In genomic region chr3:170144437-170144843, GRCh38 we compare ENCODE assay signal across 8 cellular contexts. TPM values are rescaled to one million over a fixed set of nuclear protein-coding genes. Genes with fewer than 3 reads are reported as not detected.
A peak's percentile ranks its signal among the peaks of the same experiment; 100 is the strongest.
DNase-seq lines count a peak whose midpoint lies in the region; ATAC-seq, FAIRE-seq and TF ChIP-seq lines count a peak whose summit lies in the region.
"Had no signal": no experiment of that assay in that cellular context is flagged by ENCODE, and none has a peak within 500 bp of the region (broad histone marks: within the 10 kb centered on the region; RNA-seq: fewer than 3 reads in every experiment).

No MANE protein-coding gene starts in this region.

- no TSS peak for BruUV-seq in HepG2 (replicated peaks; lab: Mats Ljungman, UMichigan)

- H3K79me2 ChIP-seq in HepG2 (ENCODE audit: insufficient read depth, low read length), result peaks cover 13% of the 10 kb centered on the region

- in situ Hi-C loops in HepG2 (cut with HindIII; ENCODE audit: extremely low pct_ligation_motif_present, low pct_unique_long_range_greater_than_20kb), result no loop called here

- H3K4me2 ChIP-seq in HepG2 (ENCODE audit: low read depth, low read length), result no peak overlapping the region

- H2AFZ ChIP-seq in HepG2 (ENCODE audit: low read length), result no peak overlapping the region

- ATAC-seq in GM18870 (IDR thresholded peaks at IDR 0.05; ENCODE audit: unreplicated experiment) (peak; percentile 99), GM21723 (IDR thresholded peaks at IDR 0.05; ENCODE audit: unreplicated experiment) (peak; percentile 94), HG03457 (IDR thresholded peaks at IDR 0.05; ENCODE audit: unreplicated experiment) (peak; percentile 86), HepG2 (no peak)
- ATAC-seq in effector memory CD8-positive, alpha-beta T cell (replicated peaks), result no peak

- DNase-seq in HepG2 (ENCODE audit: low spot score) (no peak), DMS 273 (lab: John Stamatoyannopoulos, UW; ENCODE audit: unreplicated experiment) (no peak)
- no peak for DNase-seq in effector memory CD8-positive, alpha-beta T cell
- DNase-seq in activated CD4-positive, alpha-beta T cell treated with anti-CD3 and anti-CD28 coated beads for 48 hours, result no peak
- DNase-seq: NCI-H748 treated with DMSO at 0.1 percent for 48 hours had no signal

- no peak overlapping the region for H3K9ac ChIP-seq in HepG2 (ENCODE audit: insufficient read depth, low read depth, low read length)

- H3K4me1 Mint-ChIP-seq in effector memory CD8-positive, alpha-beta T cell (ENCODE audit: low read depth in 2 of 2), result peaks cover 9 to 26% of the 10 kb centered on the region in 2 donors

- POLR2A ChIA-PET in HepG2 (lab: Yijun Ruan, JAX), result no interaction called here

- TF ChIP-seq CTCF in HepG2 (CRISPR knock-in tag; IDR thresholded peaks at IDR 0.05), result no peak

- no peak overlapping the region for H3K4me3 Mint-ChIP-seq in effector memory CD8-positive, alpha-beta T cell

- H3K36me3 Mint-ChIP-seq in effector memory CD8-positive, alpha-beta T cell (ENCODE audit: insufficient read depth), result peaks cover 72% of the 10 kb centered on the region

- H3K27ac Mint-ChIP-seq in effector memory CD8-positive, alpha-beta T cell, result peak overlapping the region in 1 of 2 donors; percentile 49

- H3K9me3 Mint-ChIP-seq in effector memory CD8-positive, alpha-beta T cell, result no peaks in the 10 kb centered on the region

- no peaks in the 10 kb centered on the region for H3K27me3 Mint-ChIP-seq in effector memory CD8-positive, alpha-beta T cell

- H3K27ac ChIP-seq in HepG2 (ENCODE audit: extremely low read length, insufficient read depth, low read length), result no peak overlapping the region

- no peak for TF ChIP-seq POLR2A in HepG2 (IDR thresholded peaks at IDR 0.05; ENCODE audit: insufficient read depth in 1 of 2, low read depth in 2 of 2, low read length in 2 of 2)

- 99% methylated on average over 3 of the region's 3 CpGs for WGBS in HepG2 (ENCODE audit: low lambda C conversion rate)

- H3K27me3 ChIP-seq in HepG2 (ENCODE audit: control insufficient read depth in 1 of 2, insufficient read depth in 2 of 2, low read length in 2 of 2), result no peaks in the 10 kb centered on the region

- peaks cover 0 to 27% of the 10 kb centered on the region in 2 experiments; a peak in 4 of 5 replicates for H3K36me3 ChIP-seq in HepG2 (replicated peaks in 1 of 2; ENCODE audit: control insufficient read depth in 1 of 2, insufficient read depth in 2 of 2, low read length in 2 of 2)

- no peaks in the 10 kb centered on the region for H4K20me1 ChIP-seq in HepG2 (ENCODE audit: insufficient read depth, low read length)

- no peak for TF ChIP-seq RAD21 in HepG2 (CRISPR knock-in tag; IDR thresholded peaks at IDR 0.05)

- CTCF ChIA-PET in HepG2 (lab: Yijun Ruan, JAX; ENCODE audit: low intra/inter-chr PET ratio, low total read pairs), result no interaction called here

- H3K9me3 ChIP-seq in HepG2 (ENCODE audit: low read length), result no peaks in the 10 kb centered on the region

- no peak overlapping the region for H3K4me3 ChIP-seq in HepG2 (replicated peaks in 1 of 3; ENCODE audit: insufficient read depth in 1 of 3, low read depth in 2 of 3, low read length in 3 of 3)

- TF ChIP-seq EP300 in HepG2 (IDR thresholded peaks at IDR 0.05; ENCODE audit: low read depth in 2 of 2, low read length in 2 of 2), result no peak
- no peak for TF ChIP-seq EP300 in HepG2 (CRISPR knock-in tag; IDR thresholded peaks at IDR 0.05; ENCODE audit: borderline replicate concordance)

- intact Hi-C loops in HepG2 (cut with micrococcal nuclease; ENCODE audit: unreplicated experiment), result no loop called here

- H3K4me1 ChIP-seq in HepG2 (ENCODE audit: insufficient read depth, low read length), result no peaks in the 10 kb centered on the region

- FAIRE-seq in HepG2 (lab: Jason Lieb, UNC), result no peak

TF ChIP-seq in HepG2, 621 proteins besides CTCF, POLR2A, EP300 and RAD21:
- TF ChIP-seq RBM39 (IDR thresholded peaks at IDR 0.05; ENCODE audit: low read depth, low read length, poor library complexity, severe bottlenecking) (no peak), HNF4G (IDR thresholded peaks at IDR 0.05; ENCODE audit: borderline replicate concordance, low read depth, low read length) (no peak), HNF4G (CRISPR knock-in tag; IDR thresholded peaks at IDR 0.05; ENCODE audit: borderline replicate concordance, low read depth) (no peak), MAFF (IDR thresholded peaks at IDR 0.05; ENCODE audit: low read depth, low read length) (0 out of 2 replicates have a peak, but pooled peaks have one; percentile 7), MAFK (conservative IDR thresholded peaks at IDR 0.05 in 1 of 2, IDR thresholded peaks at IDR 0.05 in 1 of 2; ENCODE audit: low read length in 2 of 2) (peak; percentile 27 to 41; a peak in 2 of 4 replicates), NFE2L2 (IDR thresholded peaks at IDR 0.05; ENCODE audit: low read length) (peak; percentile 63; the same call in 1 of the 2 replicates)

RNA-seq across cellular contexts. Expression of gene PHC3, which starts 37.1 kb away (rescaled TPM):
- 16.5 and 24.1 TPM in 2 replicates for total RNA-seq in HepG2 (2016; rRNA removed; fragmentation: Illumina TruSeq; extraction: Trizol)
- total RNA-seq in HepG2 (2016; cell fraction: cytosol; rRNA removed; fragmentation: Illumina TruSeq; extraction: Trizol; ENCODE audit: low read depth), result 83.1 and 87.8 TPM in 2 replicates
- total RNA-seq in HepG2 (2016; cell fraction: insoluble cytoplasmic fraction; rRNA removed; fragmentation: Illumina TruSeq; extraction: Trizol), result 15.1 and 19.9 TPM in 2 replicates
- 17.9 and 22.5 TPM in 2 replicates for total RNA-seq in HepG2 (2016; cell fraction: membrane; rRNA removed; fragmentation: Illumina TruSeq; extraction: Trizol)
- 45.6 and 47.3 TPM in 2 replicates for total RNA-seq in HepG2 (2016; cell fraction: nucleus; rRNA removed; fragmentation: Illumina TruSeq; extraction: Trizol)
- 42.9 and 49.0 TPM in 2 replicates for polyA plus RNA-seq in HepG2 (2011; rRNA removed)
- polyA plus RNA-seq in HepG2 (2011; cell fraction: cytosol; rRNA removed), result 18.5 and 21.7 TPM in 2 replicates
- 64.0 and 65.6 TPM in 2 replicates for polyA plus RNA-seq in HepG2 (2011; cell fraction: nucleus; rRNA removed)
- polyA plus RNA-seq in HepG2 (2012), result 12.8 and 14.1 TPM in 2 replicates
- polyA plus RNA-seq in HepG2 (2016; cell fraction: cytosol; fragmentation: Illumina TruSeq; extraction: Trizol; ENCODE audit: low read depth), result 0.53 and 0.69 TPM in 2 replicates
- polyA plus RNA-seq in HepG2 (2016; cell fraction: insoluble cytoplasmic fraction; fragmentation: Illumina TruSeq; extraction: Trizol; ENCODE audit: low read depth), result 6.1 and 6.6 TPM in 2 replicates
- 0.78 TPM in 2 replicates for polyA plus RNA-seq in HepG2 (2016; cell fraction: membrane; fragmentation: Illumina TruSeq; extraction: Trizol; ENCODE audit: low read depth)
- 21.1 and 24.6 TPM in 2 replicates for polyA plus RNA-seq in HepG2 (2016; cell fraction: nucleus; fragmentation: Illumina TruSeq; extraction: Trizol; ENCODE audit: insufficient read depth, low read depth)
- 193 and 376 TPM in 2 replicates for polyA minus RNA-seq in HepG2 (2011; rRNA and poly(A)+ RNA removed; ENCODE audit: low replicate concordance)
- 15.6 and 17.5 TPM in 2 replicates for polyA minus RNA-seq in HepG2 (2011; cell fraction: cytosol; rRNA and poly(A)+ RNA removed)
- 86.4 and 113 TPM in 2 replicates for polyA minus RNA-seq in HepG2 (2011; cell fraction: nucleus; rRNA and poly(A)+ RNA removed)

Comparison
In these comparisons a context has a peak if more than half of its experiments do, and no peak if none do; other contexts are left out.
1. ATAC-seq: peak in GM18870 (single experiment), GM21723 (single experiment) and HG03457 (single experiment); none in HepG2 (single experiment) and effector memory CD8-positive, alpha-beta T cell (single experiment).